Comparison of ENCODE assay signal across 1 cellular context in the genomic region with DNA sequence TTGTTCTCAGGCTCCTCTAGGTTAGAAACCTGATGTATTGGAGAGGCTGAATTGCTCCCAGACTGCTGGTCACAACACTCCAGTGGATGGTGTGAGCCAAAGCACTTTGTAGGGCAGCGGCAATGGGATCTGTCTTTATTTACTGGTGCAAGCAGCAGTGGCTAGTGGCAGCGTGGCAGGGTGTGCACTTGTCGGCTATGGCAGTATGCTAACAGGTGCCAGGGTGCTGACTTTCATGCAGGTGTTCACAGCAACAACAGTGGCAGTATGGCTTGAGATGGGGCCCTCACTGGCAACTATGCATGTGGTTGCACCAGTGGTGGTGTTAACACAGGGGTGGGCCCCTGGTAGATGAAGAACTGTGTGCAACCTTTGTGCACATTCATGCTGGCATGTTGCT.
TF ChIP-seq lines count a peak whose summit lies in the region.

No MANE protein-coding gene starts in this region.

TF ChIP-seq in H1, 55 proteins besides CTCF, POLR2A, EP300 and RAD21:
- no peak for TF ChIP-seq CHD1 (IDR thresholded peaks at IDR 0.05; ENCODE audit: low read depth, low read length)
- no peak for TF ChIP-seq RNF2 (IDR thresholded peaks at IDR 0.05; ENCODE audit: borderline replicate concordance, low read depth, low read length, missing control alignments, poor library complexity, severe bottlenecking)
- no peak for TF ChIP-seq KDM4A (IDR thresholded peaks at IDR 0.05; ENCODE audit: low read depth, low read length, severe bottlenecking)
- TF ChIP-seq KDM5A (IDR thresholded peaks at IDR 0.05; ENCODE audit: low read length): no peak
- no peak for TF ChIP-seq POLR2AphosphoS5 (IDR thresholded peaks at IDR 0.05; ENCODE audit: low read depth, low read length)
- no peak for TF ChIP-seq SIRT6 (IDR thresholded peaks at IDR 0.05; ENCODE audit: low read length)
